ENCODE assay signal across 8 cellular contexts in genomic region chr6:152490971-152491378, GRCh38.
DNase-seq lines count a peak whose midpoint lies in the region; TF ChIP-seq lines count a peak whose summit lies in the region.
"Not testable (repeated sequence)": the region's sequence is repeated elsewhere in the genome, so short reads cannot be mapped to it uniquely, and the experiment has no call there.

No MANE protein-coding gene starts in this region.

- CTCF ChIA-PET in AG04449 (lab: Yijun Ruan, JAX) = interaction anchor here (1.2 kb wide), 1 partner anchor 180 kb away, joined by 3 read pairs; no protein-coding TSS in a partner anchor

- H3K4me3 ChIP-seq in AG04449 (ENCODE audit: low read depth, low read length); choroid plexus epithelial cell (ENCODE audit: low read depth, low read length): not testable (repeated sequence)

- DNase-seq in AG04449 (ENCODE audit: low read depth, low spot score) (peak; percentile 16), HCEC 1CT (peak; percentile 50), NCI-H226 (peak; percentile 59), amniotic epithelial cell (ENCODE audit: low read depth) (peak; percentile 63), choroid plexus epithelial cell (ENCODE audit: low read depth) (peak; percentile 67), fibroblast of peridontal ligament (ENCODE audit: extremely low read depth) (peak; percentile 69), kidney tubule cell (ENCODE audit: low spot score) (peak; percentile 70), renal cortical epithelial cell (ENCODE audit: low read depth) (peak; percentile 66)

- POLR2A ChIA-PET in AG04449 (lab: Yijun Ruan, JAX) = not testable (repeated sequence)

- not testable (repeated sequence) for TF ChIP-seq CTCF in AG04449 (IDR thresholded peaks at IDR 0.05; ENCODE audit: insufficient read depth, low read length, missing control alignments); choroid plexus epithelial cell (conservative IDR thresholded peaks at IDR 0.05; ENCODE audit: low read depth, low read length)

Comparison
In these comparisons a context has a peak if more than half of its experiments do, and no peak if none do; other contexts are left out.
1. DNase-seq: peak in every context shown above with its lines; median percentile 70 in kidney tubule cell; 69 in fibroblast of peridontal ligament; 67 in choroid plexus epithelial cell; 66 in renal cortical epithelial cell; 63 in amniotic epithelial cell; 59 in NCI-H226; 50 in HCEC 1CT; 16 in AG04449.